Comparison of ENCODE assay signal across 23 cellular contexts in the genomic region with DNA sequence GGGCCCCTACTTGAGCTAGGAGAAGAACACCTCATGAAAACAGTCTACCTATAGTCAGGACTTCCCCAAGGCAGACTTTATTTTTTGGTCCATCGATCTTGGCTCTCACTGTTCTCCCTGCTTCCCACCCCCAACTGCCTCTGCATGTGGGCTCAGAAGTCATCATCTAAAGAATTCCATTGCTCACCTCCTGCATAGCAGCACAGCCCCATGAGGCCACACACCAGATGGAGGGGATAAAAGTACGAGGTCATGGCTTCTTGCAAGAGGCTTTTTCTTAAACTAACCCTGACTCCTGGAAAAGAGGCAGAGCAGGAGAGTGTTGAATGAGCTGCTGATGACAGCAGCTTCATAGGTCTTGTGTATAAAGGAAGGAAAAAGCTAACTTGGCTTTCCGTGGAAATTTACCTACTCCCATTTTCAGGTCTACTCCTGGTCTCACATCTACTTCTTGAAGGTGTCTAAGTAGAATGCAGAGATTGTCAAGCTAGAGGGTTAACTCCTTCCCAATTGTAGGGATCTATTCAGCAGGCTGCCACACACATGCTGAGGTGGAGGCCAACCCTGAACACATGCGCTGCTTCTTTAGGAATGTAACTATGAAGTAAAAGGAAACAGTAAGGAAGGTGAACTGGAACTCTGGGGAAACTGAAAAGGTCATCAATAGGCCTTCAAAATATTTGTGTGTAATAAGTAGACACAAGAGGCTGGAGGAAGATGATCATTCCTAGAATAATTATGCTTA. TPM values are rescaled to one million over a fixed set of nuclear protein-coding genes. Genes with fewer than 3 reads are reported as not detected.
A peak's percentile ranks its signal among the peaks of the same experiment; 100 is the strongest.
DNase-seq lines count a peak whose midpoint lies in the region; ATAC-seq and TF ChIP-seq lines count a peak whose summit lies in the region.
"Had no signal": no experiment of that assay in that cellular context is flagged by ENCODE, and none has a peak within 500 bp of the region (broad histone marks: within the 10 kb centered on the region; RNA-seq: fewer than 3 reads in every experiment).

No MANE protein-coding gene starts in this region.

- H3K27ac ChIP-seq in HEK293 (ENCODE audit: extremely low read depth, low read depth, low read length): no peak overlapping the region
- H3K27ac ChIP-seq: BLaER1, dorsolateral prefrontal cortex, KMS-11, neutrophil, uterus had no signal

- peaks cover 22% of the 10 kb centered on the region for H3K4me1 Mint-ChIP-seq in WTC11
- H3K4me1 Mint-ChIP-seq in effector memory CD8-positive, alpha-beta T cell (ENCODE audit: low read depth in 2 of 2): no peaks in the 10 kb centered on the region

- no peaks in the 10 kb centered on the region for H3K9me3 ChIP-seq in HEK293 (ENCODE audit: control insufficient read depth, insufficient read depth, low read depth, low read length)
- H3K9me3 ChIP-seq: BLaER1, HAP-1, neutrophil, uterus had no signal

- H3K36me3 ChIP-seq in HEK293 (ENCODE audit: control insufficient read depth in 2 of 2, insufficient read depth in 1 of 2, low read length in 2 of 2): peaks cover 0 to 24% of the 10 kb centered on the region in 2 experiments; a peak in 1 of 3 replicates
- H3K36me3 ChIP-seq: uterus had no signal

- H3K4me1 ChIP-seq in HEK293 (ENCODE audit: control insufficient read depth, insufficient read depth, low read length): no peaks in the 10 kb centered on the region
- H3K4me1 ChIP-seq: BLaER1, uterus had no signal

- H3K27ac Mint-ChIP-seq in WTC11: no peak overlapping the region
- H3K27ac Mint-ChIP-seq in effector memory CD8-positive, alpha-beta T cell: no peak overlapping the region
- H3K27ac Mint-ChIP-seq: activated CD8-positive, alpha-beta T cell treated with anti-CD3 and anti-CD28 coated beads for 36 hours; activated T-helper 2 cell treated with anti-CD3 and anti-CD28 coated beads, Interferon-gamma antibody, Interleukin-2, Interleukin-4, amounts not matched to agents 10 μg/mL and 5 μg/mL and 100 μg/mL, durations not matched to agents 14 hours and 24 hours and 36 hours; stimulated activated naive CD8-positive, alpha-beta T cell treated with anti-CD3 and anti-CD28 coated beads, Interleukin-15, Interleukin-2, amounts not matched to agents 100 ng/mL and 50 ng/mL, for 24 hours had no signal

- H3K4me3 ChIP-seq in HEK293 (ENCODE audit: low read depth, low read length) (no peak overlapping the region), fibroblast of the aortic adventitia (ENCODE audit: low read depth, low read length) (no peak overlapping the region), skeletal muscle cell (ENCODE audit: low read depth, low read length) (no peak overlapping the region)
- H3K4me3 ChIP-seq: BLaER1, dorsolateral prefrontal cortex, HAP-1, uterus had no signal

- POLR2A ChIA-PET in HEK293 (lab: Yijun Ruan, JAX): no interaction called here
- POLR2A ChIA-PET in WTC11 (lab: Charles Lee): interaction anchor here (0.6 kb wide), 1 partner anchor 101 kb away, joined by 5 read pairs; no protein-coding TSS in a partner anchor

- TF ChIP-seq CTCF in HEK293 (tag by site-specific recombination; IDR thresholded peaks at IDR 0.05) (no peak), WTC11 (IDR thresholded peaks at IDR 0.05) (no peak), fibroblast of the aortic adventitia (IDR thresholded peaks at IDR 0.05; ENCODE audit: insufficient read depth, low read length) (no peak), GM13977 (IDR thresholded peaks at IDR 0.05; ENCODE audit: extremely low read depth, insufficient read depth, missing control alignments) (no peak)

- no peaks in the 10 kb centered on the region for H3K27me3 Mint-ChIP-seq in WTC11 (ENCODE audit: low read depth)
- H3K27me3 Mint-ChIP-seq in effector memory CD8-positive, alpha-beta T cell: no peaks in the 10 kb centered on the region
- H3K27me3 Mint-ChIP-seq: activated CD8-positive, alpha-beta T cell treated with anti-CD3 and anti-CD28 coated beads for 36 hours; stimulated activated naive CD8-positive, alpha-beta T cell treated with anti-CD3 and anti-CD28 coated beads, Interleukin-15, Interleukin-2, amounts not matched to agents 100 ng/mL and 50 ng/mL, for 24 hours had no signal

- ATAC-seq in WTC11: peak; percentile 26
- no peak for ATAC-seq in effector memory CD8-positive, alpha-beta T cell (replicated peaks)
- ATAC-seq in HG03457 (IDR thresholded peaks at IDR 0.05; ENCODE audit: unreplicated experiment): no peak
- ATAC-seq: activated CD8-positive, alpha-beta T cell treated with anti-CD3 and anti-CD28 coated beads for 36 hours had no signal

- CTCF ChIA-PET in HEK293 (lab: Yijun Ruan, JAX): interaction anchor here (0.6 to 2.1 kb wide), 5 partner anchors 19 to 203 kb away, joined by 3 to 7 read pairs (median 3); no protein-coding TSS in a partner anchor
- CTCF ChIA-PET in WTC11 (lab: Charles Lee): no interaction called here

- in situ Hi-C loops in GM13977 (cut with MboI; ENCODE audit: low pct_unique_long_range_greater_than_20kb, low sequenced_read_pairs, unreplicated experiment): no loop called here

- H3K4me3 Mint-ChIP-seq in WTC11: no peak overlapping the region
- H3K4me3 Mint-ChIP-seq in effector memory CD8-positive, alpha-beta T cell: no peak overlapping the region
- H3K4me3 Mint-ChIP-seq: activated CD8-positive, alpha-beta T cell treated with anti-CD3 and anti-CD28 coated beads for 36 hours; stimulated activated naive CD8-positive, alpha-beta T cell treated with anti-CD3 and anti-CD28 coated beads, Interleukin-15, Interleukin-2, amounts not matched to agents 100 ng/mL and 50 ng/mL, for 24 hours had no signal

- H3K9me3 Mint-ChIP-seq in WTC11: no peaks in the 10 kb centered on the region
- no peaks in the 10 kb centered on the region for H3K9me3 Mint-ChIP-seq in effector memory CD8-positive, alpha-beta T cell
- H3K9me3 Mint-ChIP-seq: activated CD8-positive, alpha-beta T cell treated with anti-CD3 and anti-CD28 coated beads for 36 hours; activated T-helper 2 cell treated with anti-CD3 and anti-CD28 coated beads, Interferon-gamma antibody, Interleukin-2, Interleukin-4, amounts not matched to agents 10 μg/mL and 5 μg/mL and 100 μg/mL, durations not matched to agents 14 hours and 24 hours and 36 hours; stimulated activated naive CD8-positive, alpha-beta T cell treated with anti-CD3 and anti-CD28 coated beads, Interleukin-15, Interleukin-2, amounts not matched to agents 100 ng/mL and 50 ng/mL, for 24 hours had no signal

- DNase-seq in WTC11 (ENCODE audit: low spot score) (no peak), fibroblast of the aortic adventitia (ENCODE audit: low read depth) (peak; percentile 58), skeletal muscle cell (ENCODE audit: low read depth) (peak; percentile 65), GM13977 (ENCODE audit: low spot score) (no peak), mesenteric fat pad (ENCODE audit: low spot score) (no peak)
- no peak for DNase-seq in effector memory CD8-positive, alpha-beta T cell
- DNase-seq: activated CD8-positive, alpha-beta T cell treated with anti-CD3 and anti-CD28 coated beads for 36 hours; amygdala; DMS153; dorsolateral prefrontal cortex; foreskin melanocyte; NCI-H1417; OCI-M1; small intestine; uterus had no signal

- no peaks in the 10 kb centered on the region for H3K36me3 Mint-ChIP-seq in WTC11
- H3K36me3 Mint-ChIP-seq in effector memory CD8-positive, alpha-beta T cell (ENCODE audit: insufficient read depth): peaks cover 2% of the 10 kb centered on the region

TF ChIP-seq in HEK293, 187 proteins besides CTCF, POLR2A, EP300 and RAD21:
- TF ChIP-seq ZNF248 (tag by site-specific recombination; IDR thresholded peaks at IDR 0.05) (no peak), WT1 (tag by site-specific recombination; IDR thresholded peaks at IDR 0.05) (no peak), ZIC2 (tag by site-specific recombination; IDR thresholded peaks at IDR 0.05) (peak; percentile 77), GLIS1 (tag by site-specific recombination; IDR thresholded peaks at IDR 0.05) (peak; percentile 100), ZNF48 (tag by site-specific recombination; IDR thresholded peaks at IDR 0.05) (no peak), ZBTB17 (tag by site-specific recombination; IDR thresholded peaks at IDR 0.05) (0 out of 2 replicates have a peak, but pooled peaks have one; percentile 21), ZNF560 (tag by site-specific recombination; IDR thresholded peaks at IDR 0.05; ENCODE audit: borderline replicate concordance) (no peak), ZBTB48 (tag by site-specific recombination; IDR thresholded peaks at IDR 0.05) (no peak)

TF ChIP-seq in WTC11, 78 proteins besides CTCF, POLR2A, EP300 and RAD21:
- TF ChIP-seq, protein P1, sequence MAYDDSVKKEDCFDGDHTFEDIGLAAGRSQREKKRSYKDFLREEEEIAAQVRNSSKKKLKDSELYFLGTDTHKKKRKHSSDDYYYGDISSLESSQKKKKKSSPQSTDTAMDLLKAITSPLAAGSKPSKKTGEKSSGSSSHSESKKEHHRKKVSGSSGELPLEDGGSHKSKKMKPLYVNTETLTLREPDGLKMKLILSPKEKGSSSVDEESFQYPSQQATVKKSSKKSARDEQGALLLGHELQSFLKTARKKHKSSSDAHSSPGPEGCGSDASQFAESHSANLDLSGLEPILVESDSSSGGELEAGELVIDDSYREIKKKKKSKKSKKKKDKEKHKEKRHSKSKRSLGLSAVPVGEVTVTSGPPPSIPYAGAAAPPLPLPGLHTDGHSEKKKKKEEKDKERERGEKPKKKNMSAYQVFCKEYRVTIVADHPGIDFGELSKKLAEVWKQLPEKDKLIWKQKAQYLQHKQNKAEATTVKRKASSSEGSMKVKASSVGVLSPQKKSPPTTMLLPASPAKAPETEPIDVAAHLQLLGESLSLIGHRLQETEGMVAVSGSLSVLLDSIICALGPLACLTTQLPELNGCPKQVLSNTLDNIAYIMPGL (CRISPR knock-in tag; IDR thresholded peaks at IDR 0.05): no peak
- TF ChIP-seq CREM (CRISPR knock-in tag; IDR thresholded peaks at IDR 0.05) (no peak), ETV6 (CRISPR knock-in tag; IDR thresholded peaks at IDR 0.05) (no peak)

RNA-seq across cellular contexts. Expression of gene WNT2B, which starts 18.7 kb away (rescaled TPM):
- 1.0 to 1.2 TPM (median 1.0 TPM) in 3 replicates for total RNA-seq in WTC11 (2021)
- 1.8 and 2.4 TPM in 2 replicates for total RNA-seq in fibroblast of the aortic adventitia (ENCODE audit: low replicate concordance)
- 3.9 TPM for total RNA-seq in mesenteric fat pad
- total RNA-seq: activated CD8-positive, alpha-beta T cell treated with anti-CD3 and anti-CD28 coated beads for 36 hours had no signal

Comparison
In these comparisons a context has a peak if more than half of its experiments do, and no peak if none do; other contexts are left out.
1. DNase-seq: peak in fibroblast of the aortic adventitia (single experiment) and skeletal muscle cell (single experiment); none in WTC11 (single experiment), effector memory CD8-positive, alpha-beta T cell (0 of 3), GM13977 (single experiment) and mesenteric fat pad (single experiment).